In the genomic region with DNA sequence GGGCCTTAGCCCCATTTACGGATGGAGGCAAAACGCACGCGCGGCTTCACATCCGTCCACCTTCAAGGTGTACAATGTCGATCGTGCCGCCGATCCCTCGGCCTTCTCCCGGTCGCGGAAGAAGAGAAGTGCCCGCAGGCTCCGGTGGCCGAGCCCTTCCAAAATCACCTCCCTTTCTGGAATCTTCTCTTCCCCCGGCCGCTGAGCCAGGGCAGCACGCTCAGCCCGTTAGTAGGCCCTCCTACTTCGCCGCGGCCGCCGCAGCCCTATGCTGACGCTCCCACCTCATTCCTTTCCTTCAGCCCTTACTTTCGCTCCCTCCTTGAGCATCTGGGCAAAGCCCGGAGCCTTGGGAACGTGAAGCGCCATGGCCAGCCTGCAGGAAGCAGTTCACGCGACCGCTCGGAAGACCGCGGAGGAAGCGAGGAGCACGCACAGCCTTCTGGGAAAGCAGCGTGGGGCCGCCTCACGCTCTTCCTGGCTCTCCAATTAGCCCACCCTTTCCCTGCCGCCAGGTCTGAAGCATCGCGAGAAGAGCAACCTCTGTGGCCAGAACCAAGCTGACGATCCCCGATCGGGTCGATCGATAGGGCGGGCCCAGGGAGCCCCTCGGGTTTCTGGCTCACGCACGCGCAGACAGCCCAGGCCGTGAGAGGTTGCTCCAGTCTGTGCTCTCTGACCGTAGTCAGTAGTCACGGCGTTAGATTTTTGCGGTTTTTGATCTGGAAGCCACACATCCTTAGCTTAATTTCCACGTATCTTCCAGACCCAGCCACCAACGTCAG, we compare ENCODE assay signal across 1 cellular context.
TF ChIP-seq lines count a peak whose summit lies in the region.

A gene with protein sequence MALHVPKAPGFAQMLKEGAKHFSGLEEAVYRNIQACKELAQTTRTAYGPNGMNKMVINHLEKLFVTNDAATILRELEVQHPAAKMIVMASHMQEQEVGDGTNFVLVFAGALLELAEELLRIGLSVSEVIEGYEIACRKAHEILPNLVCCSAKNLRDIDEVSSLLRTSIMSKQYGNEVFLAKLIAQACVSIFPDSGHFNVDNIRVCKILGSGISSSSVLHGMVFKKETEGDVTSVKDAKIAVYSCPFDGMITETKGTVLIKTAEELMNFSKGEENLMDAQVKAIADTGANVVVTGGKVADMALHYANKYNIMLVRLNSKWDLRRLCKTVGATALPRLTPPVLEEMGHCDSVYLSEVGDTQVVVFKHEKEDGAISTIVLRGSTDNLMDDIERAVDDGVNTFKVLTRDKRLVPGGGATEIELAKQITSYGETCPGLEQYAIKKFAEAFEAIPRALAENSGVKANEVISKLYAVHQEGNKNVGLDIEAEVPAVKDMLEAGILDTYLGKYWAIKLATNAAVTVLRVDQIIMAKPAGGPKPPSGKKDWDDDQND (minus strand): TSS at position 427 of the 785 bp plus-strand sequence. CDS start 58 bp downstream, at position 369.

TF ChIP-seq in GM12878, 131 proteins besides CTCF, POLR2A, EP300 and RAD21 (continued from another document):
- TF ChIP-seq, protein P1, sequence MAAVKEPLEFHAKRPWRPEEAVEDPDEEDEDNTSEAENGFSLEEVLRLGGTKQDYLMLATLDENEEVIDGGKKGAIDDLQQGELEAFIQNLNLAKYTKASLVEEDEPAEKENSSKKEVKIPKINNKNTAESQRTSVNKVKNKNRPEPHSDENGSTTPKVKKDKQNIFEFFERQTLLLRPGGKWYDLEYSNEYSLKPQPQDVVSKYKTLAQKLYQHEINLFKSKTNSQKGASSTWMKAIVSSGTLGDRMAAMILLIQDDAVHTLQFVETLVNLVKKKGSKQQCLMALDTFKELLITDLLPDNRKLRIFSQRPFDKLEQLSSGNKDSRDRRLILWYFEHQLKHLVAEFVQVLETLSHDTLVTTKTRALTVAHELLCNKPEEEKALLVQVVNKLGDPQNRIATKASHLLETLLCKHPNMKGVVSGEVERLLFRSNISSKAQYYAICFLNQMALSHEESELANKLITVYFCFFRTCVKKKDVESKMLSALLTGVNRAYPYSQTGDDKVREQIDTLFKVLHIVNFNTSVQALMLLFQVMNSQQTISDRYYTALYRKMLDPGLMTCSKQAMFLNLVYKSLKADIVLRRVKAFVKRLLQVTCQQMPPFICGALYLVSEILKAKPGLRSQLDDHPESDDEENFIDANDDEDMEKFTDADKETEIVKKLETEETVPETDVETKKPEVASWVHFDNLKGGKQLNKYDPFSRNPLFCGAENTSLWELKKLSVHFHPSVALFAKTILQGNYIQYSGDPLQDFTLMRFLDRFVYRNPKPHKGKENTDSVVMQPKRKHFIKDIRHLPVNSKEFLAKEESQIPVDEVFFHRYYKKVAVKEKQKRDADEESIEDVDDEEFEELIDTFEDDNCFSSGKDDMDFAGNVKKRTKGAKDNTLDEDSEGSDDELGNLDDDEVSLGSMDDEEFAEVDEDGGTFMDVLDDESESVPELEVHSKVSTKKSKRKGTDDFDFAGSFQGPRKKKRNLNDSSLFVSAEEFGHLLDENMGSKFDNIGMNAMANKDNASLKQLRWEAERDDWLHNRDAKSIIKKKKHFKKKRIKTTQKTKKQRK (IDR thresholded peaks at IDR 0.05; ENCODE audit: low read depth, low read length) = no peak; the same call in 1 of the 2 replicates
- TF ChIP-seq HDAC6 (IDR thresholded peaks at IDR 0.05; ENCODE audit: unreplicated experiment) (no peak), ZSCAN29 (IDR thresholded peaks at IDR 0.05) (no peak), IKZF1 (conservative IDR thresholded peaks at IDR 0.05) (peak; percentile 89), YBX1 (IDR thresholded peaks at IDR 0.05) (no peak), NFIC (IDR thresholded peaks at IDR 0.05; ENCODE audit: low read depth, low read length) (no peak), POLR2AphosphoS5 (IDR thresholded peaks at IDR 0.05; ENCODE audit: low read length) (peak; percentile 99), BACH1 (IDR thresholded peaks at IDR 0.05; ENCODE audit: borderline replicate concordance) (no peak; the same call in 1 of the 2 replicates), BHLHE40 (IDR thresholded peaks at IDR 0.05; ENCODE audit: borderline replicate concordance in 1 of 2, low read depth in 2 of 2, low read length in 1 of 2) (peak; percentile 90 to 95), JUNB (IDR thresholded peaks at IDR 0.05) (no peak), TCF3 (IDR thresholded peaks at IDR 0.05; ENCODE audit: borderline replicate concordance, insufficient read depth, low read depth, low read length) (no peak), FOXM1 (IDR thresholded peaks at IDR 0.05; ENCODE audit: low read depth, low read length) (0 out of 2 replicates have a peak, but pooled peaks have one; percentile 15), MEF2A (IDR thresholded peaks at IDR 0.05; ENCODE audit: insufficient read depth, low read depth, low read length) (peak; percentile 57; the same call in 1 of the 2 replicates), RUNX3 (IDR thresholded peaks at IDR 0.05; ENCODE audit: low read length) (peak; percentile 95), FOXK2 (IDR thresholded peaks at IDR 0.05) (no peak), MEF2B (IDR thresholded peaks at IDR 0.05; ENCODE audit: partially characterized antibody, poor library complexity, severe bottlenecking) (no peak), GATAD2B (conservative IDR thresholded peaks at IDR 0.05; ENCODE audit: low read depth) (no peak; the same call in none of the 2 replicates), SMC3 (IDR thresholded peaks at IDR 0.05; ENCODE audit: borderline replicate concordance, low read length) (no peak), HDAC2 (IDR thresholded peaks at IDR 0.05) (no peak), SMARCA5 (IDR thresholded peaks at IDR 0.05) (no peak)
- TF ChIP-seq, protein P2, sequence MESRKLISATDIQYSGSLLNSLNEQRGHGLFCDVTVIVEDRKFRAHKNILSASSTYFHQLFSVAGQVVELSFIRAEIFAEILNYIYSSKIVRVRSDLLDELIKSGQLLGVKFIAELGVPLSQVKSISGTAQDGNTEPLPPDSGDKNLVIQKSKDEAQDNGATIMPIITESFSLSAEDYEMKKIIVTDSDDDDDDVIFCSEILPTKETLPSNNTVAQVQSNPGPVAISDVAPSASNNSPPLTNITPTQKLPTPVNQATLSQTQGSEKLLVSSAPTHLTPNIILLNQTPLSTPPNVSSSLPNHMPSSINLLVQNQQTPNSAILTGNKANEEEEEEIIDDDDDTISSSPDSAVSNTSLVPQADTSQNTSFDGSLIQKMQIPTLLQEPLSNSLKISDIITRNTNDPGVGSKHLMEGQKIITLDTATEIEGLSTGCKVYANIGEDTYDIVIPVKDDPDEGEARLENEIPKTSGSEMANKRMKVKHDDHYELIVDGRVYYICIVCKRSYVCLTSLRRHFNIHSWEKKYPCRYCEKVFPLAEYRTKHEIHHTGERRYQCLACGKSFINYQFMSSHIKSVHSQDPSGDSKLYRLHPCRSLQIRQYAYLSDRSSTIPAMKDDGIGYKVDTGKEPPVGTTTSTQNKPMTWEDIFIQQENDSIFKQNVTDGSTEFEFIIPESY (IDR thresholded peaks at IDR 0.05) = no peak
- TF ChIP-seq, protein P3, sequence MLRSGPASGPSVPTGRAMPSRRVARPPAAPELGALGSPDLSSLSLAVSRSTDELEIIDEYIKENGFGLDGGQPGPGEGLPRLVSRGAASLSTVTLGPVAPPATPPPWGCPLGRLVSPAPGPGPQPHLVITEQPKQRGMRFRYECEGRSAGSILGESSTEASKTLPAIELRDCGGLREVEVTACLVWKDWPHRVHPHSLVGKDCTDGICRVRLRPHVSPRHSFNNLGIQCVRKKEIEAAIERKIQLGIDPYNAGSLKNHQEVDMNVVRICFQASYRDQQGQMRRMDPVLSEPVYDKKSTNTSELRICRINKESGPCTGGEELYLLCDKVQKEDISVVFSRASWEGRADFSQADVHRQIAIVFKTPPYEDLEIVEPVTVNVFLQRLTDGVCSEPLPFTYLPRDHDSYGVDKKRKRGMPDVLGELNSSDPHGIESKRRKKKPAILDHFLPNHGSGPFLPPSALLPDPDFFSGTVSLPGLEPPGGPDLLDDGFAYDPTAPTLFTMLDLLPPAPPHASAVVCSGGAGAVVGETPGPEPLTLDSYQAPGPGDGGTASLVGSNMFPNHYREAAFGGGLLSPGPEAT (IDR thresholded peaks at IDR 0.05; ENCODE audit: low read depth) = peak; percentile 87
- TF ChIP-seq, protein P4, sequence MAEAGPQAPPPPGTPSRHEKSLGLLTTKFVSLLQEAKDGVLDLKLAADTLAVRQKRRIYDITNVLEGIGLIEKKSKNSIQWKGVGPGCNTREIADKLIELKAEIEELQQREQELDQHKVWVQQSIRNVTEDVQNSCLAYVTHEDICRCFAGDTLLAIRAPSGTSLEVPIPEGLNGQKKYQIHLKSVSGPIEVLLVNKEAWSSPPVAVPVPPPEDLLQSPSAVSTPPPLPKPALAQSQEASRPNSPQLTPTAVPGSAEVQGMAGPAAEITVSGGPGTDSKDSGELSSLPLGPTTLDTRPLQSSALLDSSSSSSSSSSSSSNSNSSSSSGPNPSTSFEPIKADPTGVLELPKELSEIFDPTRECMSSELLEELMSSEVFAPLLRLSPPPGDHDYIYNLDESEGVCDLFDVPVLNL (IDR thresholded peaks at IDR 0.05; ENCODE audit: low read depth, low read length) = no peak; the same call in 1 of the 2 replicates
- TF ChIP-seq, protein P5, sequence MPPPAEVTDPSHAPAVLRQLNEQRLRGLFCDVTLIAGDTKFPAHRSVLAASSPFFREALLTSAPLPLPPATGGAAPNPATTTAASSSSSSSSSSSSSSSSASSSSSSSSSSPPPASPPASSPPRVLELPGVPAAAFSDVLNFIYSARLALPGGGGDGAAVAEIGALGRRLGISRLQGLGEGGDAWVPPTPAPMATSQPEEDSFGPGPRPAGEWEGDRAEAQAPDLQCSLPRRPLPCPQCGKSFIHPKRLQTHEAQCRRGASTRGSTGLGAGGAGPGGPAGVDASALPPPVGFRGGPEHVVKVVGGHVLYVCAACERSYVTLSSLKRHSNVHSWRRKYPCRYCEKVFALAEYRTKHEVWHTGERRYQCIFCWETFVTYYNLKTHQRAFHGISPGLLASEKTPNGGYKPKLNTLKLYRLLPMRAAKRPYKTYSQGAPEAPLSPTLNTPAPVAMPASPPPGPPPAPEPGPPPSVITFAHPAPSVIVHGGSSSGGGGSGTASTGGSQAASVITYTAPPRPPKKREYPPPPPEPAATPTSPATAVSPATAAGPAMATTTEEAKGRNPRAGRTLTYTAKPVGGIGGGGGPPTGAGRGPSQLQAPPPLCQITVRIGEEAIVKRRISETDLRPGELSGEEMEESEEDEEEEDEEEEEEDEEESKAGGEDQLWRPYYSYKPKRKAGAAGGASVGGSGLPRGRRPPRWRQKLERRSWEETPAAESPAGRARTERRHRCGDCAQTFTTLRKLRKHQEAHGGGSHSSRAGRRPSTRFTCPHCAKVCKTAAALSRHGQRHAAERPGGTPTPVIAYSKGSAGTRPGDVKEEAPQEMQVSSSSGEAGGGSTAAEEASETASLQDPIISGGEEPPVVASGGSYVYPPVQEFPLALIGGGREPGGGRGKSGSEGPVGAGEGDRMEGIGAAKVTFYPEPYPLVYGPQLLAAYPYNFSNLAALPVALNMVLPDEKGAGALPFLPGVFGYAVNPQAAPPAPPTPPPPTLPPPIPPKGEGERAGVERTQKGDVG (CRISPR knock-in tag; IDR thresholded peaks at IDR 0.05) = no peak
- TF ChIP-seq, protein P6, sequence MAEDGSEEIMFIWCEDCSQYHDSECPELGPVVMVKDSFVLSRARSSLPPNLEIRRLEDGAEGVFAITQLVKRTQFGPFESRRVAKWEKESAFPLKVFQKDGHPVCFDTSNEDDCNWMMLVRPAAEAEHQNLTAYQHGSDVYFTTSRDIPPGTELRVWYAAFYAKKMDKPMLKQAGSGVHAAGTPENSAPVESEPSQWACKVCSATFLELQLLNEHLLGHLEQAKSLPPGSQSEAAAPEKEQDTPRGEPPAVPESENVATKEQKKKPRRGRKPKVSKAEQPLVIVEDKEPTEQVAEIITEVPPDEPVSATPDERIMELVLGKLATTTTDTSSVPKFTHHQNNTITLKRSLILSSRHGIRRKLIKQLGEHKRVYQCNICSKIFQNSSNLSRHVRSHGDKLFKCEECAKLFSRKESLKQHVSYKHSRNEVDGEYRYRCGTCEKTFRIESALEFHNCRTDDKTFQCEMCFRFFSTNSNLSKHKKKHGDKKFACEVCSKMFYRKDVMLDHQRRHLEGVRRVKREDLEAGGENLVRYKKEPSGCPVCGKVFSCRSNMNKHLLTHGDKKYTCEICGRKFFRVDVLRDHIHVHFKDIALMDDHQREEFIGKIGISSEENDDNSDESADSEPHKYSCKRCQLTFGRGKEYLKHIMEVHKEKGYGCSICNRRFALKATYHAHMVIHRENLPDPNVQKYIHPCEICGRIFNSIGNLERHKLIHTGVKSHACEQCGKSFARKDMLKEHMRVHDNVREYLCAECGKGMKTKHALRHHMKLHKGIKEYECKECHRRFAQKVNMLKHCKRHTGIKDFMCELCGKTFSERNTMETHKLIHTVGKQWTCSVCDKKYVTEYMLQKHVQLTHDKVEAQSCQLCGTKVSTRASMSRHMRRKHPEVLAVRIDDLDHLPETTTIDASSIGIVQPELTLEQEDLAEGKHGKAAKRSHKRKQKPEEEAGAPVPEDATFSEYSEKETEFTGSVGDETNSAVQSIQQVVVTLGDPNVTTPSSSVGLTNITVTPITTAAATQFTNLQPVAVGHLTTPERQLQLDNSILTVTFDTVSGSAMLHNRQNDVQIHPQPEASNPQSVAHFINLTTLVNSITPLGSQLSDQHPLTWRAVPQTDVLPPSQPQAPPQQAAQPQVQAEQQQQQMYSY (CRISPR knock-in tag; IDR thresholded peaks at IDR 0.05) = no peak
